16 cellular contexts compared by ENCODE assay signal in genomic region chr20:37714973-37715657, GRCh38. TPM values are rescaled to one million over a fixed set of nuclear protein-coding genes. Genes with fewer than 3 reads are reported as not detected.
A peak's percentile ranks its signal among the peaks of the same experiment; 100 is the strongest.
DNase-seq lines count a peak whose midpoint lies in the region; ATAC-seq, FAIRE-seq and TF ChIP-seq lines count a peak whose summit lies in the region.
"Had no signal": no experiment of that assay in that cellular context is flagged by ENCODE, and none has a peak within 500 bp of the region (broad histone marks: within the 10 kb centered on the region; RNA-seq: fewer than 3 reads in every experiment).

No MANE protein-coding gene starts in this region.

- FAIRE-seq in bronchial epithelial cell (lab: Jason Lieb, UNC): no peak

- no peaks in the 10 kb centered on the region for H3K27me3 Mint-ChIP-seq in natural killer cell (ENCODE audit: low read depth in 2 of 2)
- no peaks in the 10 kb centered on the region for H3K27me3 Mint-ChIP-seq in activated T-helper 2 cell treated with anti-CD3 and anti-CD28 coated beads, Interferon-gamma antibody, Interleukin-2, Interleukin-4, amounts not matched to agents 10 μg/mL and 5 μg/mL and 100 μg/mL, durations not matched to agents 14 hours and 24 hours and 36 hours (ENCODE audit: low read depth)
- H3K27me3 Mint-ChIP-seq: activated naive CD8-positive, alpha-beta T cell treated with anti-CD3 and anti-CD28 coated beads, Interleukin-2, amount 50 U/mL, for 24 hours; CD4-positive, alpha-beta memory T cell; effector memory CD8-positive, alpha-beta T cell had no signal

- DNase-seq in EL (peak; percentile 78), NOMO-1 treated with dmso at 0.1 percent for 144 hours (lab: John Stamatoyannopoulos, UW; ENCODE audit: unreplicated experiment) (peak; percentile 54), bronchial epithelial cell (ENCODE audit: low read depth) (peak; percentile 66), natural killer cell (no peak), C1 segment of cervical spinal cord (lab: John Stamatoyannopoulos, UW) (no peak), GM10248 (ENCODE audit: extremely low spot score) (no peak)
- no peak for DNase-seq in effector CD4-positive, alpha-beta T cell
- DNase-seq in activated T-helper 2 cell treated with anti-CD3 and anti-CD28 coated beads, Interferon-gamma antibody, Interleukin-2, Interleukin-4, amounts not matched to agents 10 μg/mL and 5 μg/mL and 100 μg/mL, durations not matched to agents 14 hours and 24 hours and 36 hours (ENCODE audit: low spot score): no peak
- DNase-seq: activated naive CD8-positive, alpha-beta T cell treated with anti-CD3 and anti-CD28 coated beads, Interleukin-2, amount 50 U/mL, for 24 hours; CD4-positive, alpha-beta memory T cell; effector memory CD8-positive, alpha-beta T cell; heart left ventricle; left ventricle myocardium superior; NCI-H1694 treated with DMSO at 0.1 percent for 48 hours; ovary; T-helper 9 cell had no signal

- H3K9me3 Mint-ChIP-seq in natural killer cell: no peaks in the 10 kb centered on the region
- no peaks in the 10 kb centered on the region for H3K9me3 Mint-ChIP-seq in activated T-helper 2 cell treated with anti-CD3 and anti-CD28 coated beads, Interferon-gamma antibody, Interleukin-2, Interleukin-4, amounts not matched to agents 10 μg/mL and 5 μg/mL and 100 μg/mL, durations not matched to agents 14 hours and 24 hours and 36 hours
- H3K9me3 Mint-ChIP-seq: activated naive CD8-positive, alpha-beta T cell treated with anti-CD3 and anti-CD28 coated beads, Interleukin-2, amount 50 U/mL, for 24 hours; effector memory CD8-positive, alpha-beta T cell had no signal

- ATAC-seq in natural killer cell: peak; percentile 34 to 70 (median 55)
- ATAC-seq: activated naive CD8-positive, alpha-beta T cell treated with anti-CD3 and anti-CD28 coated beads, Interleukin-2, amount 50 U/mL, for 24 hours; effector memory CD8-positive, alpha-beta T cell; left ventricle myocardium superior had no signal

- H3K36me3 ChIP-seq in bronchial epithelial cell (ENCODE audit: control insufficient read depth, insufficient read depth, low read length): no peaks in the 10 kb centered on the region
- H3K36me3 ChIP-seq: heart left ventricle, ovary had no signal

- H3K4me1 Mint-ChIP-seq in natural killer cell: peaks cover 44 to 56% of the 10 kb centered on the region in 2 donors
- H3K4me1 Mint-ChIP-seq in activated T-helper 2 cell treated with anti-CD3 and anti-CD28 coated beads, Interferon-gamma antibody, Interleukin-2, Interleukin-4, amounts not matched to agents 10 μg/mL and 5 μg/mL and 100 μg/mL, durations not matched to agents 14 hours and 24 hours and 36 hours (ENCODE audit: low read depth): peaks cover 7% of the 10 kb centered on the region

- TF ChIP-seq CTCF in bronchial epithelial cell (IDR thresholded peaks at IDR 0.05; ENCODE audit: insufficient read depth, low read length, severe bottlenecking): no peak
- TF ChIP-seq CTCF in natural killer cell (IDR thresholded peaks at IDR 0.05): no peak
- no peak for TF ChIP-seq CTCF in GM10248 (IDR thresholded peaks at IDR 0.05; ENCODE audit: control extremely low read depth, extremely low read depth, low read depth, missing control alignments)

- peak overlapping the region; percentile 47 to 58 for H3K27ac Mint-ChIP-seq in natural killer cell
- H3K27ac Mint-ChIP-seq in activated T-helper 2 cell treated with anti-CD3 and anti-CD28 coated beads, Interferon-gamma antibody, Interleukin-2, Interleukin-4, amounts not matched to agents 10 μg/mL and 5 μg/mL and 100 μg/mL, durations not matched to agents 14 hours and 24 hours and 36 hours: no peak overlapping the region
- H3K27ac Mint-ChIP-seq: activated naive CD8-positive, alpha-beta T cell treated with anti-CD3 and anti-CD28 coated beads, Interleukin-2, amount 50 U/mL, for 24 hours; CD4-positive, alpha-beta memory T cell; effector memory CD8-positive, alpha-beta T cell had no signal

- no peak overlapping the region for H3K4me3 Mint-ChIP-seq in natural killer cell
- no peak overlapping the region for H3K4me3 Mint-ChIP-seq in activated T-helper 2 cell treated with anti-CD3 and anti-CD28 coated beads, Interferon-gamma antibody, Interleukin-2, Interleukin-4, amounts not matched to agents 10 μg/mL and 5 μg/mL and 100 μg/mL, durations not matched to agents 14 hours and 24 hours and 36 hours (ENCODE audit: low read depth)
- H3K4me3 Mint-ChIP-seq: activated naive CD8-positive, alpha-beta T cell treated with anti-CD3 and anti-CD28 coated beads, Interleukin-2, amount 50 U/mL, for 24 hours; CD4-positive, alpha-beta memory T cell; effector memory CD8-positive, alpha-beta T cell had no signal

- H3K27me3 ChIP-seq in bronchial epithelial cell (ENCODE audit: control insufficient read depth, insufficient read depth, low read length): no peaks in the 10 kb centered on the region
- H3K27me3 ChIP-seq: heart left ventricle, ovary had no signal

- no peaks in the 10 kb centered on the region for H3K36me3 Mint-ChIP-seq in natural killer cell
- peaks cover 16% of the 10 kb centered on the region for H3K36me3 Mint-ChIP-seq in activated T-helper 2 cell treated with anti-CD3 and anti-CD28 coated beads, Interferon-gamma antibody, Interleukin-2, Interleukin-4, amounts not matched to agents 10 μg/mL and 5 μg/mL and 100 μg/mL, durations not matched to agents 14 hours and 24 hours and 36 hours (ENCODE audit: low read depth)

- H3K4me3 ChIP-seq in bronchial epithelial cell (ENCODE audit: low read depth, low read length): no peak overlapping the region
- H3K4me3 ChIP-seq: heart left ventricle, ovary had no signal

- POLR2A ChIA-PET in GM10248 (lab: Yijun Ruan, JAX): no interaction called here

- CTCF ChIA-PET in GM10248 (lab: Yijun Ruan, JAX): interaction anchor here (1.5 to 2.1 kb wide), 3 partner anchors 10 to 19 kb away, joined by 5 to 7 read pairs (median 5); no protein-coding TSS in a partner anchor

- intact Hi-C loops in natural killer cell (cut with micrococcal nuclease): no loop called here
- intact Hi-C loops in activated T-helper 2 cell treated with anti-CD3 and anti-CD28 coated beads, Interferon-gamma antibody, Interleukin-2, Interleukin-4, amounts not matched to agents 10 μg/mL and 5 μg/mL and 100 μg/mL, durations not matched to agents 14 hours and 24 hours and 36 hours (cut with micrococcal nuclease): no loop called here

RNA-seq across cellular contexts. Expression of gene CTNNBL1, which starts 21.3 kb away (rescaled TPM):
- 27.1 and 30.0 TPM in 2 replicates for total RNA-seq in bronchial epithelial cell
- total RNA-seq in natural killer cell: 10 to 100 TPM; 59.1 to 75.6 (median 67.6) TPM
- total RNA-seq in activated T-helper 2 cell treated with anti-CD3 and anti-CD28 coated beads, Interferon-gamma antibody, Interleukin-2, Interleukin-4, amounts not matched to agents 10 μg/mL and 5 μg/mL and 100 μg/mL, durations not matched to agents 14 hours and 24 hours and 36 hours: 100 and 108 TPM in 2 replicates

Comparison
In these comparisons a context has a peak if more than half of its experiments do, and no peak if none do; other contexts are left out.
1. DNase-seq: peak in EL (single experiment), NOMO-1 treated with dmso at 0.1 percent for 144 hours (single experiment) and bronchial epithelial cell (single experiment); none in natural killer cell (single experiment), C1 segment of cervical spinal cord (0 of 14), effector CD4-positive, alpha-beta T cell (single experiment), GM10248 (single experiment) and activated T-helper 2 cell treated with anti-CD3 and anti-CD28 coated beads, Interferon-gamma antibody, Interleukin-2, Interleukin-4, amounts not matched to agents 10 μg/mL and 5 μg/mL and 100 μg/mL, durations not matched to agents 14 hours and 24 hours and 36 hours (single experiment).